1 cellular context compared by ENCODE assay signal in genomic region chr6:3324262-3324942, GRCh38.
TF ChIP-seq lines count a peak whose summit lies in the region.

No MANE protein-coding gene starts in this region.

TF ChIP-seq in K562, 482 proteins besides CTCF, POLR2A, EP300 and RAD21 (continued from another document and continues in another):
- TF ChIP-seq KDM1A (IDR thresholded peaks at IDR 0.05) (peak; percentile 50 to 70; a peak in 2 of 4 replicates), HNRNPH1 (optimal IDR thresholded peaks at IDR 0.05; ENCODE audit: low read depth, low read length) (no peak), ZBTB7A (IDR thresholded peaks at IDR 0.05; ENCODE audit: borderline replicate concordance, control insufficient read depth, low read depth, low read length) (peak; percentile 90), SMARCB1 (IDR thresholded peaks at IDR 0.05; ENCODE audit: insufficient read length, low read depth) (no peak), ZKSCAN1 (IDR thresholded peaks at IDR 0.05; ENCODE audit: low read depth, low read length) (no peak), PHB2 (IDR thresholded peaks at IDR 0.05; ENCODE audit: low read depth) (no peak), POLR2G (IDR thresholded peaks at IDR 0.05; ENCODE audit: low read depth, low read length) (no peak), CBFA2T2 (conservative IDR thresholded peaks at IDR 0.05) (peak; percentile 71), CBFA2T3 (IDR thresholded peaks at IDR 0.05) (peak; percentile 86), MYBL2 (IDR thresholded peaks at IDR 0.05; ENCODE audit: low read depth) (no peak), MYBL2 (CRISPR knock-in tag; IDR thresholded peaks at IDR 0.05; ENCODE audit: borderline replicate concordance) (0 out of 2 replicates have a peak, but pooled peaks have one; percentile 21), DNMT1 (IDR thresholded peaks at IDR 0.05) (0 out of 2 replicates have a peak, but pooled peaks have one; percentile 22), NR2C2 (CRISPR knock-in tag; IDR thresholded peaks at IDR 0.05) (no peak), NR2C2 (tag; IDR thresholded peaks at IDR 0.05) (no peak), ELK1 (CRISPR knock-in tag; IDR thresholded peaks at IDR 0.05) (no peak), TRIM28 (IDR thresholded peaks at IDR 0.05) (0 out of 2 replicates have a peak, but pooled peaks have one; percentile 36), MYC (IDR thresholded peaks at IDR 0.05; ENCODE audit: low read depth, low read length) (peak; percentile 76), MYC (CRISPR knock-in tag; IDR thresholded peaks at IDR 0.05; ENCODE audit: borderline replicate concordance, low read depth) (no peak), MAFF (IDR thresholded peaks at IDR 0.05; ENCODE audit: low read length) (peak; percentile 39; the same call in 1 of the 2 replicates), TBP (optimal IDR thresholded peaks at IDR 0.05; ENCODE audit: low read depth, low read length) (peak; percentile 31), FOSL1 (tag; conservative IDR thresholded peaks at IDR 0.05) (peak; percentile 98), BRD9 (IDR thresholded peaks at IDR 0.05; ENCODE audit: low read depth, partially characterized antibody) (peak; percentile 38), ETV5 (CRISPR knock-in tag; IDR thresholded peaks at IDR 0.05; ENCODE audit: low read depth) (peak; percentile 43; the same call in 1 of the 2 replicates), HDAC1 (IDR thresholded peaks at IDR 0.05) (peak in 1 of 2 experiments; percentile 46; a peak in 1 of 4 replicates), JUND (IDR thresholded peaks at IDR 0.05; ENCODE audit: borderline replicate concordance, low read depth, low read length) (peak; percentile 97), JUND (tag; IDR thresholded peaks at IDR 0.05; ENCODE audit: borderline replicate concordance, low read depth, low read length) (peak; percentile 95), SMARCA5 (IDR thresholded peaks at IDR 0.05) (peak; percentile 51; the same call in 1 of the 2 replicates), RCOR1 (IDR thresholded peaks at IDR 0.05; ENCODE audit: borderline replicate concordance in 1 of 2, low read depth in 2 of 2, low read length in 2 of 2) (peak in 1 of 2 experiments; percentile 17; a peak in 1 of 4 replicates), NCOA1 (IDR thresholded peaks at IDR 0.05; ENCODE audit: low read depth) (peak; percentile 17; the same call in 1 of the 2 replicates), HMG20B (CRISPR knock-in tag; IDR thresholded peaks at IDR 0.05) (no peak), ARID3A (IDR thresholded peaks at IDR 0.05; ENCODE audit: borderline replicate concordance, low read depth, low read length) (peak; percentile 48; the same call in 1 of the 2 replicates), TARDBP (IDR thresholded peaks at IDR 0.05) (0 out of 2 replicates have a peak, but pooled peaks have one; percentile 61), BACH1 (tag; IDR thresholded peaks at IDR 0.05) (peak; percentile 40; the same call in 1 of the 2 replicates), MLLT1 (IDR thresholded peaks at IDR 0.05) (0 out of 4 replicates have a peak, but pooled peaks of 1 of the 2 experiments have one; percentile 20), MAFG (tag; conservative IDR thresholded peaks at IDR 0.05) (peak; percentile 55; the same call in 1 of the 2 replicates), SMARCC2 (IDR thresholded peaks at IDR 0.05; ENCODE audit: low read depth) (peak; percentile 86), ZNF639 (CRISPR knock-in tag; conservative IDR thresholded peaks at IDR 0.05 in 1 of 2, IDR thresholded peaks at IDR 0.05 in 1 of 2) (peak in 1 of 2 experiments; percentile 41; a peak in 1 of 4 replicates), FOS (IDR thresholded peaks at IDR 0.05; ENCODE audit: extremely low read depth, insufficient read length) (peak; percentile 73), GTF2E2 (tag; IDR thresholded peaks at IDR 0.05) (no peak), ELF1 (tag; IDR thresholded peaks at IDR 0.05) (no peak), FOXM1 (IDR thresholded peaks at IDR 0.05; ENCODE audit: low read depth) (0 out of 2 replicates have a peak, but pooled peaks have one; percentile 23), FOXM1 (CRISPR knock-in tag; IDR thresholded peaks at IDR 0.05; ENCODE audit: low read depth) (no peak), HDAC2 (IDR thresholded peaks at IDR 0.05) (0 out of 2 replicates have a peak, but pooled peaks have one; percentile 44), BHLHE40 (IDR thresholded peaks at IDR 0.05; ENCODE audit: low read length) (peak; percentile 20; the same call in 1 of the 2 replicates), TAL1 (IDR thresholded peaks at IDR 0.05) (peak; percentile 49), ARID1B (IDR thresholded peaks at IDR 0.05) (peak; percentile 91), MTA2 (IDR thresholded peaks at IDR 0.05; ENCODE audit: low read depth) (peak; percentile 32; the same call in 1 of the 2 replicates), KDM5B (IDR thresholded peaks at IDR 0.05; ENCODE audit: insufficient replicate concordance, low read depth, low read length) (peak; percentile 53), ZNF253 (CRISPR knock-in tag; conservative IDR thresholded peaks at IDR 0.05) (no peak), ARNT (IDR thresholded peaks at IDR 0.05) (no peak), C11orf30 (IDR thresholded peaks at IDR 0.05; ENCODE audit: low read depth) (peak; percentile 91), MAX (CRISPR knock-in tag; IDR thresholded peaks at IDR 0.05) (peak; percentile 67; the same call in 1 of the 2 replicates), MAFK (IDR thresholded peaks at IDR 0.05; ENCODE audit: low read length) (peak; percentile 70; the same call in 1 of the 2 replicates), NR2F6 (CRISPR knock-in tag; IDR thresholded peaks at IDR 0.05) (no peak)
- TF ChIP-seq, protein P1, sequence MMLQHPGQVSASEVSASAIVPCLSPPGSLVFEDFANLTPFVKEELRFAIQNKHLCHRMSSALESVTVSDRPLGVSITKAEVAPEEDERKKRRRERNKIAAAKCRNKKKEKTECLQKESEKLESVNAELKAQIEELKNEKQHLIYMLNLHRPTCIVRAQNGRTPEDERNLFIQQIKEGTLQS (IDR thresholded peaks at IDR 0.05), result peak; percentile 97
- TF ChIP-seq, protein P1 (CRISPR knock-in tag; conservative IDR thresholded peaks at IDR 0.05), result peak; percentile 78
- TF ChIP-seq, protein P2, sequence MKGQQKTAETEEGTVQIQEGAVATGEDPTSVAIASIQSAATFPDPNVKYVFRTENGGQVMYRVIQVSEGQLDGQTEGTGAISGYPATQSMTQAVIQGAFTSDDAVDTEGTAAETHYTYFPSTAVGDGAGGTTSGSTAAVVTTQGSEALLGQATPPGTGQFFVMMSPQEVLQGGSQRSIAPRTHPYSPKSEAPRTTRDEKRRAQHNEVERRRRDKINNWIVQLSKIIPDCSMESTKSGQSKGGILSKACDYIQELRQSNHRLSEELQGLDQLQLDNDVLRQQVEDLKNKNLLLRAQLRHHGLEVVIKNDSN (CRISPR knock-in tag; IDR thresholded peaks at IDR 0.05), result peak; percentile 73
- TF ChIP-seq, protein P3, sequence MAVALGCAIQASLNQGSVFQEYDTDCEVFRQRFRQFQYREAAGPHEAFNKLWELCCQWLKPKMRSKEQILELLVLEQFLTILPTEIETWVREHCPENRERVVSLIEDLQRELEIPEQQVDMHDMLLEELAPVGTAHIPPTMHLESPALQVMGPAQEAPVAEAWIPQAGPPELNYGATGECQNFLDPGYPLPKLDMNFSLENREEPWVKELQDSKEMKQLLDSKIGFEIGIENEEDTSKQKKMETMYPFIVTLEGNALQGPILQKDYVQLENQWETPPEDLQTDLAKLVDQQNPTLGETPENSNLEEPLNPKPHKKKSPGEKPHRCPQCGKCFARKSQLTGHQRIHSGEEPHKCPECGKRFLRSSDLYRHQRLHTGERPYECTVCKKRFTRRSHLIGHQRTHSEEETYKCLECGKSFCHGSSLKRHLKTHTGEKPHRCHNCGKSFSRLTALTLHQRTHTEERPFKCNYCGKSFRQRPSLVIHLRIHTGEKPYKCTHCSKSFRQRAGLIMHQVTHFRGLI (CRISPR knock-in tag; IDR thresholded peaks at IDR 0.05), result no peak
- TF ChIP-seq, protein P4, sequence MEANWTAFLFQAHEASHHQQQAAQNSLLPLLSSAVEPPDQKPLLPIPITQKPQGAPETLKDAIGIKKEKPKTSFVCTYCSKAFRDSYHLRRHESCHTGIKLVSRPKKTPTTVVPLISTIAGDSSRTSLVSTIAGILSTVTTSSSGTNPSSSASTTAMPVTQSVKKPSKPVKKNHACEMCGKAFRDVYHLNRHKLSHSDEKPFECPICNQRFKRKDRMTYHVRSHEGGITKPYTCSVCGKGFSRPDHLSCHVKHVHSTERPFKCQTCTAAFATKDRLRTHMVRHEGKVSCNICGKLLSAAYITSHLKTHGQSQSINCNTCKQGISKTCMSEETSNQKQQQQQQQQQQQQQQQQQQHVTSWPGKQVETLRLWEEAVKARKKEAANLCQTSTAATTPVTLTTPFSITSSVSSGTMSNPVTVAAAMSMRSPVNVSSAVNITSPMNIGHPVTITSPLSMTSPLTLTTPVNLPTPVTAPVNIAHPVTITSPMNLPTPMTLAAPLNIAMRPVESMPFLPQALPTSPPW (CRISPR knock-in tag; IDR thresholded peaks at IDR 0.05), result peak; percentile 61
- TF ChIP-seq, protein P5, sequence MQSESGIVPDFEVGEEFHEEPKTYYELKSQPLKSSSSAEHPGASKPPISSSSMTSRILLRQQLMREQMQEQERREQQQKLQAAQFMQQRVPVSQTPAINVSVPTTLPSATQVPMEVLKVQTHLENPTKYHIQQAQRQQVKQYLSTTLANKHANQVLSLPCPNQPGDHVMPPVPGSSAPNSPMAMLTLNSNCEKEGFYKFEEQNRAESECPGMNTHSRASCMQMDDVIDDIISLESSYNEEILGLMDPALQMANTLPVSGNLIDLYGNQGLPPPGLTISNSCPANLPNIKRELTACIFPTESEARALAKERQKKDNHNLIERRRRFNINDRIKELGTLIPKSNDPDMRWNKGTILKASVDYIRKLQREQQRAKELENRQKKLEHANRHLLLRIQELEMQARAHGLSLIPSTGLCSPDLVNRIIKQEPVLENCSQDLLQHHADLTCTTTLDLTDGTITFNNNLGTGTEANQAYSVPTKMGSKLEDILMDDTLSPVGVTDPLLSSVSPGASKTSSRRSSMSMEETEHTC (IDR thresholded peaks at IDR 0.05), result no peak
- TF ChIP-seq, protein P6, sequence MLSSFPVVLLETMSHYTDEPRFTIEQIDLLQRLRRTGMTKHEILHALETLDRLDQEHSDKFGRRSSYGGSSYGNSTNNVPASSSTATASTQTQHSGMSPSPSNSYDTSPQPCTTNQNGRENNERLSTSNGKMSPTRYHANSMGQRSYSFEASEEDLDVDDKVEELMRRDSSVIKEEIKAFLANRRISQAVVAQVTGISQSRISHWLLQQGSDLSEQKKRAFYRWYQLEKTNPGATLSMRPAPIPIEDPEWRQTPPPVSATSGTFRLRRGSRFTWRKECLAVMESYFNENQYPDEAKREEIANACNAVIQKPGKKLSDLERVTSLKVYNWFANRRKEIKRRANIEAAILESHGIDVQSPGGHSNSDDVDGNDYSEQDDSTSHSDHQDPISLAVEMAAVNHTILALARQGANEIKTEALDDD (IDR thresholded peaks at IDR 0.05), result peak; percentile 92
